7 cellular contexts compared by ENCODE assay signal in genomic region chr10:127849224-127849623, GRCh38. TPM values are rescaled to one million over a fixed set of nuclear protein-coding genes. Genes with fewer than 3 reads are reported as not detected.
"Had no signal": no experiment of that assay in that cellular context is flagged by ENCODE, and none has a peak within 500 bp of the region (broad histone marks: within the 10 kb centered on the region; RNA-seq: fewer than 3 reads in every experiment).

No MANE protein-coding gene starts in this region.

- H3K27ac Mint-ChIP-seq: HFFc6 had no signal

- H2AFZ ChIP-seq: GM23248 had no signal

- H3K4me1 ChIP-seq: HAP-1 had no signal

- H3K4me3 ChIP-seq: GM23248, HAP-1 had no signal

- H3K9me3 ChIP-seq: HAP-1 had no signal

- DNase-seq: GM23248, GOT3, H7, HFFc6, IMR-90 had no signal

- H3K27ac ChIP-seq: GM23248 had no signal

- H3K4me3 Mint-ChIP-seq: HFFc6 had no signal

- H3K9ac ChIP-seq: GM23248 had no signal

- ATAC-seq: HCT116 had no signal

- H3K36me3 ChIP-seq: HAP-1 had no signal

RNA-seq across cellular contexts. Expression of gene CLRN3, which starts 43.5 kb away (rescaled TPM):
- total RNA-seq: GM23248, H7, HFFc6, IMR-90 had no signal
- polyA plus RNA-seq: GM23248, IMR-90 had no signal
